8 cellular contexts compared by ENCODE assay signal in the genomic region with DNA sequence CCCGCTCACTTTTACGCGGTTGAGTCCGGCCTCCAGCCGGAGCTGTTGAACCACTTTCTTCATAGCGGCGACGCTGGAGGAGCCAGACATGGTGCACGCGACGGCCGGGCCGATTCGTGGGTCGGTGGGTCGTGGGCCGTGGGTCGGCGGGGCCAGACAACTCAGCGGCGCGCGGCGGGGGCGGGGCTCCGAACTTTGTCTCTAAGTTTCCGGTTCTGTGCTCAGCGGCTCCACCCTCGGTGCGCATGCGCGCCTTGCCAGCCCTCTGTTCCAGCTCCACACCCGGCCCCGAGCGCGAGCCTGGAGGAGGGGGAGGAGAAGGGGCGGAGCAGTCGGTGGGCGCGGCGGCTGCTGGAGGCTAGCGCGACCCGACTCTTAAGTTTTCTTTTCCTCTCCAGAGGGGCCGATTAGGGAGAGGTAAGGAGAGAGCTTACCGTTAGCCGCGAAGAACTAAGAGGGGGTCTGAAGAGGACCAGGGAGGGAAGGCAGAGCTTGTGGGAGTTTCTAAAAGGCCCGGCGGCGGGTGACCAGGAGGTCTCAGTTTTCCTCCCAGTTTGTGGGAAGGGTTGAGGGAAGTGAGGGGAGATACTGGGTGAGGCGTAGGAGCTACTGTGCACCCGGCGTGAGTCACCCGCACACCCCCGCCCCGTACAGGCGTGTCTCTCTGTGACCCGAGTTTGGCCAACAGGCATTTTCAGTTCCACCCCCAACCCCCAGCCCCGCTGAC. TPM values are rescaled to one million over a fixed set of nuclear protein-coding genes. Genes with fewer than 3 reads are reported as not detected.
DNase-seq lines count a peak whose midpoint lies in the region; ATAC-seq and TF ChIP-seq lines count a peak whose summit lies in the region.

GNG5 (minus strand) TSS at position 580 of the 727 bp plus-strand sequence; CDS start at position 90, 490 bp downstream.
A gene with protein sequence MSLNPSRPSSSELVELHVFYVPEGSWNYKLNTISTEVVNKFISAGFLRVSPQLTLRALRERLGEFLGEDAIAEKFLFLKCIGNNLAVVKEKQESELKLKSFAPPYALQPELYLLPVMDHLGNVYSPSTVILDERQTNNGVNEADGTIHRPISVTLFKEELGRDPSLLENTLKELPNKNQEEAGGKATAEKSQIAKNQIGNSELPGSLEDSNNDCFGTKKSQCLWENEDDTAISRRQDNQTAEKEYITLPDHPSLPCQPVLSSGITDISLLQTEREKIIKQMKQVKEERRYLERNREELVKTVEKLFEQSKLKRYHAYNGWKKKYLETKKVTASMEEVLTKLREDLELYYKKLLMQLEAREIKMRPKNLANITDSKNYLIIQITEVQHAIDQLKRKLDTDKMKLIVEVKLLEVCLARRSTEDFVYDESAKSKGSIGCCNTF (plus strand): TSS at position 385 of the 727 bp plus-strand sequence. CDS start 9,974 bp downstream, outside the sequence.

- H3K27me3 ChIP-seq in cardiac muscle cell: no peaks in the 10 kb centered on the region
- H3K27me3 ChIP-seq in parathyroid adenoma (ENCODE audit: control insufficient read depth, insufficient read depth, low read length): no peaks in the 10 kb centered on the region
- H3K27me3 ChIP-seq in tibial nerve: no peaks in the 10 kb centered on the region

- peak; percentile 80 for ATAC-seq in HG02678 (IDR thresholded peaks at IDR 0.05; ENCODE audit: unreplicated experiment)

- H3K4me2 ChIP-seq in parathyroid adenoma (ENCODE audit: low read length): peak within 1 kb of the TSS; percentile 88

- TF ChIP-seq CTCF in GM12864 (IDR thresholded peaks at IDR 0.05; ENCODE audit: low read depth, low read length, missing control alignments) (no peak), cardiac muscle cell (IDR thresholded peaks at IDR 0.05; ENCODE audit: low read depth, low read length) (no peak), parathyroid adenoma (IDR thresholded peaks at IDR 0.05) (no peak), tibial nerve (IDR thresholded peaks at IDR 0.05) (peak in 1 of 5 experiments; percentile 0)

- H3K9me3 ChIP-seq in cardiac muscle cell (ENCODE audit: low read depth) (no peaks in the 10 kb centered on the region), parathyroid adenoma (ENCODE audit: control insufficient read depth, low read length) (no peaks in the 10 kb centered on the region), tibial nerve (peaks cover 0 to 25% (median 5%) of the 10 kb centered on the region in 4 donors)

- H3K4me3 ChIP-seq in GM12864 (ENCODE audit: low read depth, low read length) (peak within 1 kb of the TSS; percentile 84), cardiac muscle cell (peak within 1 kb of the TSS; percentile 63), parathyroid adenoma (ENCODE audit: low read depth, low read length) (peak within 1 kb of the TSS; percentile 93), tibial nerve (peak within 1 kb of the TSS; percentile 55 to 87 (median 80))

- DNase-seq in GM12864 (ENCODE audit: low read depth): peak; percentile 86
- DNase-seq in NCI-H1105 treated with DMSO at 0.1 percent for 48 hours (lab: John Stamatoyannopoulos, UW): peak; percentile 95
- DNase-seq in SKM-1 treated with dmso at 0.1 percent for 144 hours (lab: John Stamatoyannopoulos, UW; ENCODE audit: unreplicated experiment): peak; percentile 93
- DNase-seq in activated naive CD8-positive, alpha-beta T cell treated with anti-CD3 and anti-CD28 coated beads, Interleukin-2, amount 50 U/mL, for 16 hours (ENCODE audit: low read depth, low spot score): peak; percentile 95
- DNase-seq in cardiac muscle cell (ENCODE audit: low read depth in 1 of 2, low spot score in 1 of 2): peak; percentile 98 to 99
- DNase-seq in tibial nerve (ENCODE audit: low spot score in 2 of 2): peak; percentile 96 to 97

- peak within 1 kb of the TSS; percentile 92 for H3K27ac ChIP-seq in cardiac muscle cell
- peak within 1 kb of the TSS; percentile 86 for H3K27ac ChIP-seq in parathyroid adenoma
- peak within 1 kb of the TSS; percentile 94 to 98 (median 96) for H3K27ac ChIP-seq in tibial nerve

- peaks cover 2% of the 10 kb centered on the region for H3K79me2 ChIP-seq in parathyroid adenoma

- TF ChIP-seq EP300 in tibial nerve (IDR thresholded peaks at IDR 0.05): peak; percentile 42 to 84

- H3K9ac ChIP-seq in parathyroid adenoma: no peak within 1 kb of the TSS

- peak within 1 kb of the TSS; percentile 87 for H2AFZ ChIP-seq in parathyroid adenoma

- WGBS in tibial nerve, 2 donors: 1% methylated on average over 20 to 57 of the region's 60 CpGs

- TF ChIP-seq POLR2A in tibial nerve (IDR thresholded peaks at IDR 0.05): peak; percentile 53 to 69

- H3K4me1 ChIP-seq in cardiac muscle cell (ENCODE audit: low read depth) (peaks cover 15% of the 10 kb centered on the region), parathyroid adenoma (peaks cover 4% of the 10 kb centered on the region), tibial nerve (peaks cover 0 to 43% (median 19%) of the 10 kb centered on the region in 4 donors)

- peaks cover 2% of the 10 kb centered on the region for H3K36me3 ChIP-seq in cardiac muscle cell
- no peaks in the 10 kb centered on the region for H3K36me3 ChIP-seq in parathyroid adenoma (ENCODE audit: control insufficient read depth, insufficient read depth, low read length)
- peaks cover 0 to 8% (median 0%) of the 10 kb centered on the region in 3 donors for H3K36me3 ChIP-seq in tibial nerve

RNA-seq across cellular contexts. Expression of gene GNG5, which starts in this region (rescaled TPM):
- total RNA-seq in cardiac muscle cell (154 and 227 TPM in 2 replicates), tibial nerve (10 to 100 TPM; 39.8 to 76.9 (median 54.8) TPM)
- polyA plus RNA-seq in cardiac muscle cell: 706 and 838 TPM in 2 replicates

RNA-seq across cellular contexts. Expression of the second gene that starts in this region (rescaled TPM):
- 1.2 and 2.1 TPM in 2 replicates for total RNA-seq in cardiac muscle cell
- 0.88 and 5.4 TPM in 2 replicates for polyA plus RNA-seq in cardiac muscle cell
- under 1 TPM in 1 of 4 donors, not detected in 3; 0.22 TPM for total RNA-seq in tibial nerve

Comparison
In these comparisons a context has a peak if more than half of its experiments do, and no peak if none do; other contexts are left out.
1. Peak in every context shown above with its lines: DNase-seq, ATAC-seq, H3K4me3 ChIP-seq and H3K27ac ChIP-seq.